Comparison of ENCODE assay signal across 15 cellular contexts in the genomic region with DNA sequence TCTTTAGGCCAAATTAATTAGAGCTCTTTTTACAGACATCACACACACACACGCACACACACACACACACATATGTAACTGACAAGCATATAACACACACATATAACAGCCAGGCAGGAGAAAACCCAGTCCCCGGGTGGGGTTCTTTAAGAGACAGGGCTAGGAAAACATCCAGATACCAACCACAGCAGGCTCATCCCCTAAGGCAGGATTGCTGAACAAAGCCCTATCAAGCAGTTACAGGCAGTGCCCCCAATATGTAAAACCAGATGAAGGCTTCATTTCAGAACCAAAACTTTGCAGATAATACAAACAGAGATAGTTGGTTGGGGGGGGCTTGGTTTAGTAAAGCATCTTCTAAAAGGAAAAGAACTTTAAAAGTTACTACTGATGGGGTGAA. TPM values are rescaled to one million over a fixed set of nuclear protein-coding genes. Genes with fewer than 3 reads are reported as not detected.
DNase-seq lines count a peak whose midpoint lies in the region; ATAC-seq and TF ChIP-seq lines count a peak whose summit lies in the region.
"Had no signal": no experiment of that assay in that cellular context is flagged by ENCODE, and none has a peak within 500 bp of the region (broad histone marks: within the 10 kb centered on the region; RNA-seq: fewer than 3 reads in every experiment).

No MANE protein-coding gene starts in this region.

- TF ChIP-seq CTCF in C4-2B (conservative IDR thresholded peaks at IDR 0.05): no peak
- TF ChIP-seq CTCF in brain microvascular endothelial cell (IDR thresholded peaks at IDR 0.05; ENCODE audit: low read depth, low read length, missing control alignments): no peak

- no peaks in the 10 kb centered on the region for H3K9me3 ChIP-seq in ectodermal cell (ENCODE audit: control insufficient read depth, low read length)
- H3K9me3 ChIP-seq: colonic mucosa, esophagus muscularis mucosa had no signal

- no peaks in the 10 kb centered on the region for H3K36me3 ChIP-seq in ectodermal cell (ENCODE audit: control insufficient read depth, insufficient read depth, low read length)
- H3K36me3 ChIP-seq in mesendoderm (ENCODE audit: control insufficient read depth, insufficient read depth, low read length): no peaks in the 10 kb centered on the region
- H3K36me3 ChIP-seq in brain microvascular endothelial cell (replicated peaks): no peaks in the 10 kb centered on the region
- H3K36me3 ChIP-seq: colonic mucosa, esophagus muscularis mucosa had no signal

- no peak overlapping the region for H4K8ac ChIP-seq in mesendoderm (ENCODE audit: low read depth, low read length)

- H3K4me2 ChIP-seq in mesendoderm (ENCODE audit: low read length): no peak overlapping the region

- no peak overlapping the region for H2BK120ac ChIP-seq in mesendoderm (ENCODE audit: low read depth, low read length)

- H3K79me1 ChIP-seq in mesendoderm (ENCODE audit: low read length): no peaks in the 10 kb centered on the region

- no peak overlapping the region for H3K9ac ChIP-seq in mesendoderm (ENCODE audit: low read length)

- H4K5ac ChIP-seq in mesendoderm (ENCODE audit: low read length): no peak overlapping the region

- H3K27ac ChIP-seq in C4-2B: peak overlapping the region; percentile 27; the same call in 1 of the 2 replicates
- H3K27ac ChIP-seq in ectodermal cell (ENCODE audit: insufficient read depth, low read depth, low read length, poor library complexity, severe bottlenecking): peak overlapping the region; percentile 81
- no peak overlapping the region for H3K27ac ChIP-seq in mesendoderm (ENCODE audit: low read depth, low read length)
- no peak overlapping the region for H3K27ac ChIP-seq in brain microvascular endothelial cell
- H3K27ac ChIP-seq: colonic mucosa, esophagus muscularis mucosa had no signal

- H2BK15ac ChIP-seq in mesendoderm (replicated peaks; ENCODE audit: low read depth): no peak overlapping the region

- ATAC-seq in HG03196 (IDR thresholded peaks at IDR 0.05; ENCODE audit: unreplicated experiment): no peak

- H3K18ac ChIP-seq in mesendoderm (ENCODE audit: low read length): no peak overlapping the region

- in situ Hi-C loops in brain microvascular endothelial cell (cut with HindIII; ENCODE audit: low pct_ligation_motif_present, low sequenced_read_pairs): no loop called here

- peak overlapping the region; percentile 10 for H3K4me3 ChIP-seq in ectodermal cell (ENCODE audit: insufficient read depth, low read depth, low read length)
- H3K4me3 ChIP-seq in mesendoderm (ENCODE audit: low read length): no peak overlapping the region
- no peak overlapping the region for H3K4me3 ChIP-seq in brain microvascular endothelial cell (ENCODE audit: low read depth, low read length)
- H3K4me3 ChIP-seq: colonic mucosa, esophagus muscularis mucosa had no signal

- no peaks in the 10 kb centered on the region for H3K4me1 ChIP-seq in ectodermal cell (ENCODE audit: control insufficient read depth, insufficient read depth, low read length)
- peaks cover 3% of the 10 kb centered on the region for H3K4me1 ChIP-seq in mesendoderm (ENCODE audit: control insufficient read depth, low read depth, low read length)

- peak overlapping the region; percentile 42 for H3K56ac ChIP-seq in mesendoderm (ENCODE audit: low read length)

- no peak overlapping the region for H3K4ac ChIP-seq in mesendoderm (ENCODE audit: low read depth, low read length)

- WGBS in ectodermal cell, 2 experiments: 44 to 52% methylated on average over 2 of the region's 2 CpGs
- WGBS in mesendoderm (ENCODE audit: extremely low coverage, insufficient coverage, low lambda C conversion rate): no CpG with 5 or more reads among the region's 2 CpGs

- no peak overlapping the region for H2BK5ac ChIP-seq in mesendoderm (ENCODE audit: low read length)

- H3K27me3 ChIP-seq in ectodermal cell (ENCODE audit: control insufficient read depth, insufficient read depth, low read length, poor library complexity, severe bottlenecking) (no peaks in the 10 kb centered on the region), mesendoderm (ENCODE audit: insufficient read depth, low read length, poor library complexity) (no peaks in the 10 kb centered on the region), brain microvascular endothelial cell (replicated peaks) (no peaks in the 10 kb centered on the region)
- H3K27me3 ChIP-seq: colonic mucosa, esophagus muscularis mucosa had no signal

- no peaks in the 10 kb centered on the region for H3K79me2 ChIP-seq in mesendoderm (ENCODE audit: control insufficient read depth, insufficient read depth, low read length)

- DNase-seq in NCI-H146 treated with DMSO at 0.1 percent for 48 hours (lab: John Stamatoyannopoulos, UW; ENCODE audit: unreplicated experiment) (peak; percentile 23), mesendoderm (peak; percentile 81), GM03348 (ENCODE audit: low spot score) (no peak), brain microvascular endothelial cell (no peak), A172 (ENCODE audit: low spot score) (no peak)
- DNase-seq: activated CD4-positive, CD25-positive, alpha-beta regulatory T cell treated with anti-CD3 and anti-CD28 coated beads, Interleukin-2, amount 50 U/mL, for 72 hours; colonic mucosa; KG1; midbrain; NCI-H2029; NK-92 treated with Interleukin-12 subunit alpha and Interleukin-12 subunit beta, amount 100 ng/mL, for 24 hours had no signal

- no peak overlapping the region for H2AK5ac ChIP-seq in mesendoderm (ENCODE audit: low read length)

- H3K23ac ChIP-seq in mesendoderm (ENCODE audit: low read length): no peak overlapping the region

RNA-seq across cellular contexts. Expression of a gene that starts 18.0 kb away (rescaled TPM):
- 3.6 TPM for polyA plus RNA-seq in ectodermal cell (2013, experiment 1 of 4)
- polyA plus RNA-seq in ectodermal cell (2013, experiment 2 of 4): 6.2 TPM
- 6.3 TPM for polyA plus RNA-seq in ectodermal cell (2013, experiment 3 of 4)
- 10.7 TPM for polyA plus RNA-seq in ectodermal cell (2013, experiment 4 of 4)
- polyA plus RNA-seq in mesendoderm (2013, experiment 1 of 2): 0.41 TPM
- 0.31 TPM for polyA plus RNA-seq in mesendoderm (2013, experiment 2 of 2)
- 0.12 and 0.38 TPM in 2 replicates for total RNA-seq in A172 (2014; rRNA removed; shearing (Covaris generic))

RNA-seq across cellular contexts. Expression of a gene that starts 19.9 kb away (rescaled TPM):
- 88.3 TPM for polyA plus RNA-seq in ectodermal cell (2013, experiment 1 of 4)
- 98.3 TPM for polyA plus RNA-seq in ectodermal cell (2013, experiment 2 of 4)
- 68.8 TPM for polyA plus RNA-seq in ectodermal cell (2013, experiment 3 of 4)
- 78.1 TPM for polyA plus RNA-seq in ectodermal cell (2013, experiment 4 of 4)
- 16.2 TPM for polyA plus RNA-seq in mesendoderm (2013, experiment 1 of 2)
- 16.6 TPM for polyA plus RNA-seq in mesendoderm (2013, experiment 2 of 2)
- total RNA-seq in A172 (2014; rRNA removed; shearing (Covaris generic)): 113 and 136 TPM in 2 replicates

Comparison
In these comparisons a context has a peak if more than half of its experiments do, and no peak if none do; other contexts are left out.
1. H3K27ac ChIP-seq: peak in C4-2B (single experiment) and ectodermal cell (single experiment); none in mesendoderm (single experiment) and brain microvascular endothelial cell (single experiment).
2. DNase-seq: peak in NCI-H146 treated with DMSO at 0.1 percent for 48 hours (single experiment) and mesendoderm (single experiment); none in GM03348 (single experiment), brain microvascular endothelial cell (single experiment) and A172 (single experiment).